Comparison of ENCODE assay signal across 22 cellular contexts in genomic region chr2:184057910-184058309, GRCh38.
DNase-seq lines count a peak whose midpoint lies in the region; ATAC-seq, FAIRE-seq and TF ChIP-seq lines count a peak whose summit lies in the region.
"Had no signal": no experiment of that assay in that cellular context is flagged by ENCODE, and none has a peak within 500 bp of the region (broad histone marks: within the 10 kb centered on the region; RNA-seq: fewer than 3 reads in every experiment).

No MANE protein-coding gene starts in this region.

- H4K91ac ChIP-seq in IMR-90 (ENCODE audit: insufficient read depth, low read depth, low read length) (no peak overlapping the region), H1 (replicated peaks; ENCODE audit: insufficient read length, low read length) (no peak overlapping the region)

- no peaks in the 10 kb centered on the region for H3K27me3 ChIP-seq in IMR-90 (ENCODE audit: control insufficient read depth, insufficient read depth, low read length)
- no peaks in the 10 kb centered on the region for H3K27me3 ChIP-seq in H1 (replicated peaks in 1 of 4; ENCODE audit: control insufficient read depth in 3 of 4, extremely low read depth in 1 of 4, insufficient read depth in 3 of 4, low read length in 3 of 4)
- H3K27me3 ChIP-seq: BLaER1 treated with 17β-estradiol and CSF1 and Interleukin-3, amounts not matched to agents 10 nM and 100 nM had no signal

- no peak for DNase-seq in A549 (ENCODE audit: low read depth in 1 of 2, low spot score in 1 of 2)
- DNase-seq in IMR-90 = no peak
- DNase-seq in H1 (ENCODE audit: low read depth in 1 of 2, low spot score in 2 of 2) = no peak
- no peak for DNase-seq in GM10266 (ENCODE audit: extremely low spot score)
- DNase-seq in activated T-cell treated with anti-CD3 and anti-CD28 coated beads, Interleukin-2, amount 50 U/mL, for 24 hours = no peak
- DNase-seq: 8988T; AML-193; Caco-2; Calu3; CD4-positive, alpha-beta T cell; CD8-positive, alpha-beta T cell; DMS79 treated with DMSO at 0.1 percent for 48 hours; GF-D8 had no signal

- no peak overlapping the region for H3K4me2 ChIP-seq in A549
- no peak overlapping the region for H3K4me2 ChIP-seq in IMR-90 (ENCODE audit: low read depth, low read length)
- H3K4me2 ChIP-seq in H1 (ENCODE audit: insufficient read depth in 1 of 2, low read depth in 2 of 2, low read length in 2 of 2) = no peak overlapping the region
- H3K4me2 ChIP-seq: BLaER1 treated with 17β-estradiol and CSF1 and Interleukin-3, amounts not matched to agents 10 nM and 100 nM had no signal

- H2AK9ac ChIP-seq in IMR-90 (replicated peaks; ENCODE audit: low read depth, low read length, poor library complexity) = no peak overlapping the region

- no peak overlapping the region for H3K4me3 Mint-ChIP-seq in activated T-cell treated with anti-CD3 and anti-CD28 coated beads, Interleukin-2, amount 50 U/mL, for 24 hours
- H3K4me3 Mint-ChIP-seq: B cell; CD4-positive, alpha-beta T cell; CD8-positive, alpha-beta T cell had no signal

- no peak overlapping the region for H3K56ac ChIP-seq in IMR-90 (ENCODE audit: extremely low read depth, insufficient read depth, low read length)
- H3K56ac ChIP-seq in H1 (replicated peaks; ENCODE audit: insufficient read length, low read depth, low read length) = no peak overlapping the region

- POLR2A ChIA-PET in A549 (lab: Yijun Ruan, JAX) = no interaction called here
- POLR2A ChIA-PET in IMR-90 (lab: Charles Lee; ENCODE audit: unreplicated experiment) = no interaction called here
- POLR2A ChIA-PET in H1 (lab: Charles Lee; ENCODE audit: partially characterized antibody) = no interaction called here

- intact Hi-C loops in IMR-90 (cut with micrococcal nuclease) = no loop called here

- no peak overlapping the region for H3K27ac Mint-ChIP-seq in activated T-cell treated with anti-CD3 and anti-CD28 coated beads, Interleukin-2, amount 50 U/mL, for 24 hours
- H3K27ac Mint-ChIP-seq: B cell; CD4-positive, alpha-beta T cell; CD8-positive, alpha-beta T cell had no signal

- H2BK15ac ChIP-seq in IMR-90 (ENCODE audit: low read depth, low read length) = no peak overlapping the region
- no peak overlapping the region for H2BK15ac ChIP-seq in H1 (ENCODE audit: low read length)

- H3K14ac ChIP-seq in IMR-90 (replicated peaks; ENCODE audit: low read depth, low read length) = no peak overlapping the region
- no peak overlapping the region for H3K14ac ChIP-seq in H1 (ENCODE audit: insufficient read length)

- TF ChIP-seq RAD21 in A549 (conservative IDR thresholded peaks at IDR 0.05 in 1 of 2, IDR thresholded peaks at IDR 0.05 in 1 of 2) (no peak), IMR-90 (IDR thresholded peaks at IDR 0.05; ENCODE audit: low read length) (no peak), H1 (IDR thresholded peaks at IDR 0.05 in 1 of 2, conservative IDR thresholded peaks at IDR 0.05 in 1 of 2; ENCODE audit: low read depth in 2 of 2, low read length in 2 of 2) (no peak)

- no peaks in the 10 kb centered on the region for H3K23me2 ChIP-seq in H1 (ENCODE audit: low read depth, low read length)

- TF ChIP-seq EP300 in A549 (IDR thresholded peaks at IDR 0.05) = no peak
- TF ChIP-seq EP300 in H1 (IDR thresholded peaks at IDR 0.05; ENCODE audit: borderline replicate concordance in 1 of 2, low read depth in 2 of 2, low read length in 2 of 2) = no peak

- H2BK5ac ChIP-seq in IMR-90 (ENCODE audit: low read depth, low read length, poor library complexity, severe bottlenecking) (no peak overlapping the region), H1 (ENCODE audit: low read depth, low read length) (no peak overlapping the region)

- H3K9me3 ChIP-seq in A549 = no peaks in the 10 kb centered on the region
- H3K9me3 ChIP-seq in IMR-90 (ENCODE audit: control insufficient read depth, insufficient read depth, low read length) = 0 out of 2 replicates have a peak, but pooled peaks cover 2% of the 10 kb centered on the region
- H3K9me3 ChIP-seq in H1 (ENCODE audit: insufficient read depth in 2 of 2, low read depth in 1 of 2, low read length in 1 of 2) = no peaks in the 10 kb centered on the region
- H3K9me3 ChIP-seq: BLaER1 treated with 17β-estradiol and CSF1 and Interleukin-3, amounts not matched to agents 10 nM and 100 nM; Caco-2 had no signal

- H3K4ac ChIP-seq in IMR-90 (ENCODE audit: low read depth, low read length) (no peak overlapping the region), H1 (replicated peaks; ENCODE audit: insufficient read length, low read depth, low read length) (no peak overlapping the region)

- 73% methylated on average over 4 of the region's 4 CpGs for WGBS in A549 (ENCODE audit: missing lambda C conversion rate)
- no CpG with 5 or more reads among the region's 4 CpGs for WGBS in IMR-90 (ENCODE audit: extremely low coverage in 2 of 2, insufficient read length in 1 of 2), 2 experiments
- 94% methylated on average over 4 of the region's 4 CpGs; no CpG with 5 or more reads in 1 of the 2 experiments for WGBS in H1 (ENCODE audit: extremely low coverage in 1 of 2, insufficient coverage in 1 of 2, insufficient read length in 1 of 2, insufficient replicate concordance in 2 of 2, low coverage in 1 of 2, low lambda C conversion rate in 2 of 2, missing lambda C conversion rate in 1 of 2), 2 experiments

- BruUV-seq in IMR-90 (replicated peaks; lab: Mats Ljungman, UMichigan) = no TSS peak

- H4K20me1 ChIP-seq in IMR-90 (ENCODE audit: insufficient read depth, low read length) (no peaks in the 10 kb centered on the region), H1 (replicated peaks in 1 of 2; ENCODE audit: control insufficient read depth in 1 of 2, insufficient read depth in 2 of 2, low read length in 2 of 2) (no peaks in the 10 kb centered on the region)
- H4K20me1 ChIP-seq: BLaER1 treated with 17β-estradiol and CSF1 and Interleukin-3, amounts not matched to agents 10 nM and 100 nM had no signal

- TF ChIP-seq POLR2A in A549 (IDR thresholded peaks at IDR 0.05; ENCODE audit: low read length) (no peak), IMR-90 (IDR thresholded peaks at IDR 0.05; ENCODE audit: low read depth, low read length) (no peak), H1 (IDR thresholded peaks at IDR 0.05; ENCODE audit: control extremely low read depth in 1 of 2, low read depth in 2 of 2, low read length in 2 of 2) (no peak)

- TF ChIP-seq CTCF in A549 (IDR thresholded peaks at IDR 0.05) (no peak), IMR-90 (conservative IDR thresholded peaks at IDR 0.05; ENCODE audit: low read depth, low read length) (no peak), H1 (IDR thresholded peaks at IDR 0.05; ENCODE audit: control extremely low read depth in 1 of 3, insufficient read depth in 1 of 3, low read depth in 1 of 3, low read length in 3 of 3) (no peak), GM10266 (IDR thresholded peaks at IDR 0.05; ENCODE audit: control insufficient read depth, insufficient read depth, low read depth, missing control alignments) (no peak)

- no peak overlapping the region for H3K18ac ChIP-seq in IMR-90 (ENCODE audit: low read depth, low read length)
- H3K18ac ChIP-seq in H1 (ENCODE audit: extremely low read depth, low read length) = no peak overlapping the region

- no peak overlapping the region for H2BK20ac ChIP-seq in IMR-90 (ENCODE audit: low read depth, low read length)
- no peak overlapping the region for H2BK20ac ChIP-seq in H1 (ENCODE audit: low read length)

- H3K79me1 ChIP-seq in IMR-90 (ENCODE audit: low read depth in 1 of 2, low read length in 2 of 2) (no peaks in the 10 kb centered on the region), H1 (ENCODE audit: low read depth, low read length) (no peaks in the 10 kb centered on the region)

- H3K27ac ChIP-seq in A549 = no peak overlapping the region
- H3K27ac ChIP-seq in IMR-90 (ENCODE audit: insufficient read depth, low read length) = no peak overlapping the region
- H3K27ac ChIP-seq in H1 (ENCODE audit: low read depth, low read length) = no peak overlapping the region
- H3K27ac ChIP-seq: BLaER1 treated with 17β-estradiol and CSF1 and Interleukin-3, amounts not matched to agents 10 nM and 100 nM; C4-2B had no signal

- no peaks in the 10 kb centered on the region for H3K36me3 ChIP-seq in IMR-90 (ENCODE audit: control insufficient read depth, insufficient read depth, low read length)
- no peaks in the 10 kb centered on the region for H3K36me3 ChIP-seq in H1 (ENCODE audit: control insufficient read depth in 2 of 4, insufficient read depth in 4 of 4, low read length in 3 of 4)
- H3K36me3 ChIP-seq: BLaER1 treated with 17β-estradiol and CSF1 and Interleukin-3, amounts not matched to agents 10 nM and 100 nM had no signal

- H4K5ac ChIP-seq in IMR-90 (ENCODE audit: low read depth, low read length) (no peak overlapping the region), H1 (ENCODE audit: insufficient read length, low read depth, low read length) (no peak overlapping the region)

- in situ Hi-C loops in IMR-90 (cut with MboI; ENCODE audit: low sequenced_read_pairs) = no loop called here

- FAIRE-seq in A549 (lab: Jason Lieb, UNC) (no peak), H1 (lab: Jason Lieb, UNC) (no peak)
- FAIRE-seq: A204.1, D721Med, G401.6, GM12878, GM12892, GM18507 had no signal

- H2BK12ac ChIP-seq in H1 (ENCODE audit: low read depth, low read length) = no peak overlapping the region

- no peaks in the 10 kb centered on the region for H3K27me3 Mint-ChIP-seq in activated T-cell treated with anti-CD3 and anti-CD28 coated beads, Interleukin-2, amount 50 U/mL, for 24 hours
- H3K27me3 Mint-ChIP-seq: B cell; CD4-positive, alpha-beta T cell had no signal

- CTCF ChIA-PET in A549 (lab: Yijun Ruan, JAX) = no interaction called here
- CTCF ChIA-PET in IMR-90 (lab: Yijun Ruan, JAX) = interaction anchor here (0.6 kb wide), 1 partner anchor 810 kb away, joined by 5 read pairs; no protein-coding TSS in a partner anchor
- CTCF ChIA-PET in H1 (lab: Charles Lee; ENCODE audit: partially characterized antibody) = no interaction called here

- no peaks in the 10 kb centered on the region for H3K4me1 Mint-ChIP-seq in activated T-cell treated with anti-CD3 and anti-CD28 coated beads, Interleukin-2, amount 50 U/mL, for 24 hours (ENCODE audit: low read depth)
- H3K4me1 Mint-ChIP-seq: B cell had no signal

- H3K4me1 ChIP-seq in A549 (no peaks in the 10 kb centered on the region), IMR-90 (ENCODE audit: control insufficient read depth, insufficient read depth, low read length) (no peaks in the 10 kb centered on the region), H1 (replicated peaks in 1 of 4; ENCODE audit: control insufficient read depth in 3 of 4, insufficient read depth in 4 of 4, low read length in 3 of 4) (no peaks in the 10 kb centered on the region)
- H3K4me1 ChIP-seq: BLaER1 treated with 17β-estradiol and CSF1 and Interleukin-3, amounts not matched to agents 10 nM and 100 nM; Caco-2 had no signal

- no peaks in the 10 kb centered on the region for H3K36me3 Mint-ChIP-seq in activated T-cell treated with anti-CD3 and anti-CD28 coated beads, Interleukin-2, amount 50 U/mL, for 24 hours (ENCODE audit: low read depth)
- H3K36me3 Mint-ChIP-seq: CD8-positive, alpha-beta T cell had no signal

- peaks cover 5% of the 10 kb centered on the region for H3K9me3 Mint-ChIP-seq in activated T-cell treated with anti-CD3 and anti-CD28 coated beads, Interleukin-2, amount 50 U/mL, for 24 hours

- H2AFZ ChIP-seq in IMR-90 (replicated peaks; ENCODE audit: low read length, poor library complexity) = no peak overlapping the region
- no peak overlapping the region for H2AFZ ChIP-seq in H1 (ENCODE audit: low read length)

- H3K4me3 ChIP-seq in A549 (no peak overlapping the region), IMR-90 (ENCODE audit: insufficient read depth, low read depth, low read length) (no peak overlapping the region), H1 (ENCODE audit: extremely low read depth in 1 of 4, insufficient read depth in 2 of 4, low read depth in 3 of 4, low read length in 4 of 4) (no peak overlapping the region)
- H3K4me3 ChIP-seq: BLaER1 treated with 17β-estradiol and CSF1 and Interleukin-3, amounts not matched to agents 10 nM and 100 nM; GM12878 had no signal

- H2AK5ac ChIP-seq in IMR-90 (ENCODE audit: low read depth, low read length) (no peak overlapping the region), H1 (ENCODE audit: low read depth, low read length) (no peak overlapping the region)

- no peaks in the 10 kb centered on the region for H3K79me2 ChIP-seq in H1 (ENCODE audit: control insufficient read depth in 1 of 2, insufficient read depth in 2 of 2, low read length in 2 of 2)

- H4K8ac ChIP-seq in IMR-90 (ENCODE audit: low read depth in 2 of 2, low read length in 2 of 2) (no peak overlapping the region), H1 (ENCODE audit: extremely low read depth, insufficient read depth, low read length) (no peak overlapping the region)

- no peak overlapping the region for H3K9ac ChIP-seq in IMR-90 (ENCODE audit: low read depth, low read length)
- H3K9ac ChIP-seq in H1 (replicated peaks in 1 of 4; ENCODE audit: extremely low read depth in 1 of 4, low read depth in 3 of 4, low read length in 3 of 4) = no peak overlapping the region
- H3K9ac ChIP-seq: BLaER1 treated with 17β-estradiol and CSF1 and Interleukin-3, amounts not matched to agents 10 nM and 100 nM had no signal

- H3K9me1 ChIP-seq in IMR-90 (ENCODE audit: insufficient read depth, low read length) = no peaks in the 10 kb centered on the region

- H2BK120ac ChIP-seq in IMR-90 (ENCODE audit: low read depth, low read length) (no peak overlapping the region), H1 (replicated peaks; ENCODE audit: low read depth, low read length) (no peak overlapping the region)

- H3K23ac ChIP-seq in IMR-90 (ENCODE audit: low read depth, low read length) (no peak overlapping the region), H1 (ENCODE audit: insufficient read length) (no peak overlapping the region)

- ATAC-seq in A549 = no peak
- ATAC-seq in IMR-90 (ENCODE audit: low read depth) = no peak
- ATAC-seq: CD8-positive, alpha-beta T cell; GM12878 had no signal

- dilution Hi-C loops in IMR-90 (cut with HindIII; ENCODE audit: low sequenced_read_pairs, unreplicated experiment) = no loop called here

Comparison
In these comparisons a context has a peak if more than half of its experiments do, and no peak if none do; other contexts are left out.
1. Of the 18 proteins assayed by ChIP-seq in both H1 and A549: peak only in H1: none; only in A549: none; in both: MAFK; in neither: 17.